Comparison of ENCODE assay signal across 9 cellular contexts in the genomic region with DNA sequence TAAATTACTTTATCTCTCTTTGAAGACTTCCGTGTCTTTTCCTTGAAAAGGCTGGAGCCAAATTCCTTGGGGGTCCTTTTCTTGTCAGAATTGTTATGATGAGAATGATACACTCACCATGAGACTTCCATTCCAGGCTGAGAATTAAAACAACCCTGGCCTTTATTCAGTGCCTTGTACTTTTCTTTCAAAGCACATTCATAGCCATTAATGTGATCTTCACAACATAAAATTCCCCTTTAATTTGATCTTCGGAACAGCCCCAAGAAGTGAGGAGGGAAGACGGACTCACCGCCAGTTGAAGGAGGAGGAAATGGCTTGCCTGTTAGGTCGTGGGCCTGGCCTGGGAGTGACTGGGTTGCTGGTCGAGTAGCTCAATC.
"Had no signal": no experiment of that assay in that cellular context is flagged by ENCODE, and none has a peak within 500 bp of the region (broad histone marks: within the 10 kb centered on the region; RNA-seq: fewer than 3 reads in every experiment).

No MANE protein-coding gene starts in this region.

- H3K4me2 ChIP-seq: GM23338 had no signal

- H3K27ac ChIP-seq: HL-60 had no signal

- H3K9me3 Mint-ChIP-seq: GM23338, HFFc6 had no signal

- H3K36me3 ChIP-seq: HAP-1 had no signal

- DNase-seq: H7, HFFc6, IMR-90, KG1 had no signal

- H3K4me3 Mint-ChIP-seq: GM23338, HFFc6 had no signal

- H3K4me3 ChIP-seq: GM23338, HAP-1, K562 had no signal

- H3K27ac Mint-ChIP-seq: GM23338, HFFc6 had no signal

- H2AFZ ChIP-seq: GM23338 had no signal

- FAIRE-seq: K562 had no signal

- ATAC-seq: GM23338, HCT116, K562 had no signal

- H3K4me1 ChIP-seq: HAP-1 had no signal

- H3K9me3 ChIP-seq: HAP-1 had no signal
